ENCODE assay signal across 22 cellular contexts in the genomic region with DNA sequence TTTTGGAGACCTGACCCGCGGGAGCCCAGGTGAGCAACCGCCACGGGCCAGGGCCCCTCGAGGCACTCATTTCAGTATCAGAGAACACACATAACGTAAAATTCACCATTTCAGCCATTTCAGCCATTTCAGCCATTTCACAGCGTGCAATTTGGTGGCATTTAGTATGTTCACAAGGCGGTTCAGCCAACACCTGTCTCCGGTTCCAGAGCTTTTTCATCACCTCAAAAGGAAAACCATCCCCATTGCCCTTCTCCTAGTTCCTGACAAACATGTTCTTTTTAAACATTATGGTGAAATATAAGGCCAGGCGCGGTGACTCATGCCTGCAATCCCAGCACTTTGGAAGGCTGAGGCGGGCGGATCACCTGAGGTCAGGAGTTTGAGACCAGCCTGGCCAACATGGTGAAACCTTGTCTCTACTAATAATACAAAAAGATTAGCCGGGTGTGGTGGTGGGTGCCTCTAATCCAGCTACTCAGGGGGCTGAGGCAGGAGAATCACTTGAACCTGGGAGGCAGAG.
DNase-seq lines count a peak whose midpoint lies in the region; ATAC-seq and TF ChIP-seq lines count a peak whose summit lies in the region.
"Had no signal": no experiment of that assay in that cellular context is flagged by ENCODE, and none has a peak within 500 bp of the region (broad histone marks: within the 10 kb centered on the region; RNA-seq: fewer than 3 reads in every experiment).

No MANE protein-coding gene starts in this region.

- H3K4me1 Mint-ChIP-seq in natural killer cell treated with Interleukin-12 subunit alpha and Interleukin-12 subunit beta and Interleukin-15 and Interleukin-18, amount 100 ng/mL, for 72 hours (ENCODE audit: low read depth in 2 of 2): peaks cover 0 to 2% of the 10 kb centered on the region in 2 donors
- peaks cover 0 to 5% of the 10 kb centered on the region in 2 donors for H3K4me1 Mint-ChIP-seq in natural killer cell

- H3K4me2 ChIP-seq in PC-3 (ENCODE audit: low read length): no peak overlapping the region
- H3K4me2 ChIP-seq: SK-N-SH had no signal

- no peaks in the 10 kb centered on the region for H3K36me3 ChIP-seq in PC-3 (ENCODE audit: low read depth, low read length)

- no peaks in the 10 kb centered on the region for H3F3A ChIP-seq in PC-3 (ENCODE audit: low read length, unreplicated experiment)

- H3K4me3 ChIP-seq in PC-3 (ENCODE audit: low read length): no peak overlapping the region

- no TSS peak for BruUV-seq in PC-3 (replicated peaks; lab: Mats Ljungman, UMichigan)

- H3K27me3 Mint-ChIP-seq in natural killer cell treated with Interleukin-12 subunit alpha and Interleukin-12 subunit beta and Interleukin-15 and Interleukin-18, amount 100 ng/mL, for 72 hours: no peaks in the 10 kb centered on the region
- no peaks in the 10 kb centered on the region for H3K27me3 Mint-ChIP-seq in natural killer cell (ENCODE audit: low read depth in 2 of 2)
- H3K27me3 Mint-ChIP-seq: IgD-negative memory B cell had no signal

- H4K20me1 ChIP-seq in PC-3 (ENCODE audit: low read length): no peaks in the 10 kb centered on the region

- CTCF ChIA-PET in PC-3 (lab: Charles Lee): no interaction called here

- DNase-seq in natural killer cell treated with Interleukin-12 subunit alpha and Interleukin-12 subunit beta and Interleukin-15 and Interleukin-18, amount 100 ng/mL, for 72 hours (ENCODE audit: low spot score): peak; percentile 41
- DNase-seq in natural killer cell (no peak), amniotic epithelial cell (ENCODE audit: low read depth) (peak; percentile 24), mesenteric fat pad (ENCODE audit: low spot score) (peak; percentile 73), PC-3 (no peak)
- DNase-seq: Calu3; CD8-positive, alpha-beta T cell; DMS153; Karpas-422; MV-4-11; NCI-H1105 treated with DMSO at 0.1 percent for 48 hours; NCI-H2029 treated with DMSO at 0.1 percent for 48 hours; NCI-H2171; NCI-H345; NCI-H524; NCI-H774; SHP77 treated with DMSO at 0.1 percent for 48 hours; SK-N-SH had no signal

- H3K9me3 ChIP-seq in PC-3 (ENCODE audit: low read length): no peaks in the 10 kb centered on the region
- H3K9me3 ChIP-seq: SK-N-SH had no signal

- no peak overlapping the region for H3K27ac ChIP-seq in PC-3 (ENCODE audit: low read length)

- no peak overlapping the region for H2AFZ ChIP-seq in PC-3 (ENCODE audit: low read length)

- H3K27me3 ChIP-seq in PC-3 (ENCODE audit: low read length): no peaks in the 10 kb centered on the region

- POLR2A ChIA-PET in PC-3 (lab: Charles Lee; ENCODE audit: unreplicated experiment): no interaction called here

- no peak for TF ChIP-seq CTCF in natural killer cell (IDR thresholded peaks at IDR 0.05)
- TF ChIP-seq CTCF in PC-3 (conservative IDR thresholded peaks at IDR 0.05; ENCODE audit: low read depth, low read length): no peak

- no peak overlapping the region for H3K9ac ChIP-seq in PC-3 (ENCODE audit: low read length)
- H3K9ac ChIP-seq: SK-N-SH had no signal

- H3K4me3 Mint-ChIP-seq in natural killer cell treated with Interleukin-12 subunit alpha and Interleukin-12 subunit beta and Interleukin-15 and Interleukin-18, amount 100 ng/mL, for 72 hours: no peak overlapping the region
- no peak overlapping the region for H3K4me3 Mint-ChIP-seq in natural killer cell
- H3K4me3 Mint-ChIP-seq: CD8-positive, alpha-beta T cell had no signal

- no peak overlapping the region for H3K27ac Mint-ChIP-seq in natural killer cell treated with Interleukin-12 subunit alpha and Interleukin-12 subunit beta and Interleukin-15 and Interleukin-18, amount 100 ng/mL, for 72 hours
- no peak overlapping the region for H3K27ac Mint-ChIP-seq in natural killer cell
- H3K27ac Mint-ChIP-seq: CD8-positive, alpha-beta T cell; IgD-negative memory B cell had no signal

- intact Hi-C loops in natural killer cell (cut with micrococcal nuclease) (no loop called here), PC-3 (cut with micrococcal nuclease) (no loop called here)

- H3K36me3 Mint-ChIP-seq in natural killer cell treated with Interleukin-12 subunit alpha and Interleukin-12 subunit beta and Interleukin-15 and Interleukin-18, amount 100 ng/mL, for 72 hours: no peaks in the 10 kb centered on the region
- no peaks in the 10 kb centered on the region for H3K36me3 Mint-ChIP-seq in natural killer cell

- no peaks in the 10 kb centered on the region for H3K9me3 Mint-ChIP-seq in natural killer cell treated with Interleukin-12 subunit alpha and Interleukin-12 subunit beta and Interleukin-15 and Interleukin-18, amount 100 ng/mL, for 72 hours
- no peaks in the 10 kb centered on the region for H3K9me3 Mint-ChIP-seq in natural killer cell
- H3K9me3 Mint-ChIP-seq: CD8-positive, alpha-beta T cell; IgD-negative memory B cell had no signal

- no peak for ATAC-seq in natural killer cell treated with Interleukin-12 subunit alpha and Interleukin-12 subunit beta and Interleukin-15 and Interleukin-18, amount 100 ng/mL, for 72 hours
- ATAC-seq in natural killer cell (no peak), PC-3 (no peak), GM21390 (IDR thresholded peaks at IDR 0.05; ENCODE audit: unreplicated experiment) (no peak), HG03457 (IDR thresholded peaks at IDR 0.05; ENCODE audit: unreplicated experiment) (no peak)
- ATAC-seq: CD8-positive, alpha-beta T cell; HCT116 had no signal

- no peaks in the 10 kb centered on the region for H3K4me1 ChIP-seq in PC-3 (ENCODE audit: insufficient read depth, low read length)

- no peaks in the 10 kb centered on the region for H3K79me2 ChIP-seq in PC-3 (ENCODE audit: low read length)

- no peaks in the 10 kb centered on the region for H3K9me2 ChIP-seq in PC-3 (replicated peaks; ENCODE audit: low read length)
- H3K9me2 ChIP-seq: SK-N-SH had no signal

Comparison
In these comparisons a context has a peak if more than half of its experiments do, and no peak if none do; other contexts are left out.
1. DNase-seq: peak in natural killer cell treated with Interleukin-12 subunit alpha and Interleukin-12 subunit beta and Interleukin-15 and Interleukin-18, amount 100 ng/mL, for 72 hours (single experiment), amniotic epithelial cell (single experiment) and mesenteric fat pad (single experiment); none in natural killer cell (single experiment) and PC-3 (single experiment).